ENCODE assay signal across 24 cellular contexts in genomic region chr4:176794651-176795050, GRCh38. TPM values are rescaled to one million over a fixed set of nuclear protein-coding genes. Genes with fewer than 3 reads are reported as not detected.
DNase-seq lines count a peak whose midpoint lies in the region; ATAC-seq and TF ChIP-seq lines count a peak whose summit lies in the region.
"Had no signal": no experiment of that assay in that cellular context is flagged by ENCODE, and none has a peak within 500 bp of the region (broad histone marks: within the 10 kb centered on the region; RNA-seq: fewer than 3 reads in every experiment).

No MANE protein-coding gene starts in this region.

- intact Hi-C loops in Calu3 (cut with micrococcal nuclease; ENCODE audit: unreplicated experiment): loop anchor here (2.0 to 10.0 kb wide), 2 partner anchors 418 to 520 kb away; no protein-coding TSS in a partner anchor
- intact Hi-C loops in Panc1 (cut with micrococcal nuclease; ENCODE audit: unreplicated experiment): loop anchor here (5.0 kb wide), 2 partner anchors 88 to 108 kb away; no protein-coding TSS in a partner anchor
- intact Hi-C loops in prostate gland (cut with DNase I): loop anchor here (5.0 kb wide), 1 partner anchor 417 kb away; no protein-coding TSS in a partner anchor

- H3K9me3 ChIP-seq in Panc1 (ENCODE audit: control insufficient read depth, insufficient read depth, low read depth, low read length) (no peaks in the 10 kb centered on the region), prostate gland (no peaks in the 10 kb centered on the region), Peyer's patch (no peaks in the 10 kb centered on the region)
- H3K9me3 ChIP-seq: body of pancreas, esophagus squamous epithelium, psoas muscle had no signal

- H3K36me3 Mint-ChIP-seq in Calu3 (ENCODE audit: insufficient read depth, unreplicated experiment): peaks cover 5% of the 10 kb centered on the region
- H3K36me3 Mint-ChIP-seq: activated naive CD8-positive, alpha-beta T cell treated with anti-CD3 and anti-CD28 coated beads, Interleukin-2, amount 10 ng/mL, durations not matched to agents 7 days and 5 days; CD14-positive monocyte; T-cell had no signal

- H3K27me3 ChIP-seq in Panc1 (ENCODE audit: control insufficient read depth, insufficient read depth, low read length) (no peaks in the 10 kb centered on the region), prostate gland (replicated peaks; ENCODE audit: insufficient read depth) (no peaks in the 10 kb centered on the region), Peyer's patch (peaks cover 0 to 6% of the 10 kb centered on the region in 2 donors)

- ATAC-seq in Panc1 (no peak), GM21423 (IDR thresholded peaks at IDR 0.05; ENCODE audit: unreplicated experiment) (no peak)
- no peak for ATAC-seq in stimulated activated naive CD8-positive, alpha-beta T cell treated with anti-CD3 and anti-CD28 coated beads, Interleukin-15, Interleukin-2, amounts not matched to agents 100 U/mL and 50 U/mL, for 24 hours
- ATAC-seq: activated CD8-positive, alpha-beta T cell treated with anti-CD3 and anti-CD28 coated beads, Interleukin-2, amount 10 ng/mL, durations not matched to agents 7 days and 5 days; body of pancreas; HepG2; left ventricle myocardium superior; psoas muscle; Right ventricle myocardium inferior; T-cell had no signal

- TF ChIP-seq POLR2A in prostate gland (IDR thresholded peaks at IDR 0.05) (no peak), Peyer's patch (IDR thresholded peaks at IDR 0.05) (no peak)

- TF ChIP-seq CTCF in Calu3 (IDR thresholded peaks at IDR 0.05; ENCODE audit: unreplicated experiment): no peak
- TF ChIP-seq CTCF in Panc1 (IDR thresholded peaks at IDR 0.05): no peak
- TF ChIP-seq CTCF in prostate gland (IDR thresholded peaks at IDR 0.05): no peak
- TF ChIP-seq CTCF in Peyer's patch (IDR thresholded peaks at IDR 0.05): no peak

- H3K4me3 Mint-ChIP-seq in Calu3 (ENCODE audit: low read depth, unreplicated experiment): no peak overlapping the region
- H3K4me3 Mint-ChIP-seq: activated CD8-positive, alpha-beta T cell treated with anti-CD3 and anti-CD28 coated beads, Interleukin-2, amount 10 ng/mL, durations not matched to agents 7 days and 5 days; activated naive CD8-positive, alpha-beta T cell treated with anti-CD3 and anti-CD28 coated beads, Interleukin-2, amount 10 ng/mL, durations not matched to agents 7 days and 5 days had no signal

- H3K4me1 Mint-ChIP-seq in Calu3 (ENCODE audit: low read depth, unreplicated experiment): peaks cover 28% of the 10 kb centered on the region

- POLR2A ChIA-PET in Panc1 (lab: Charles Lee): no interaction called here

- H3K36me3 ChIP-seq in Panc1 (ENCODE audit: control insufficient read depth, insufficient read depth, low read length) (no peaks in the 10 kb centered on the region), prostate gland (no peaks in the 10 kb centered on the region), Peyer's patch (no peaks in the 10 kb centered on the region)
- H3K36me3 ChIP-seq: esophagus squamous epithelium had no signal

- CTCF ChIA-PET in Calu3 (lab: Charles Lee) (interaction anchor here (0.6 kb wide), 1 partner anchor 1757 kb away, joined by 3 read pairs; no protein-coding TSS in a partner anchor), Panc1 (lab: Charles Lee) (no interaction called here)

- no peaks in the 10 kb centered on the region for H3K27me3 Mint-ChIP-seq in Calu3 (ENCODE audit: unreplicated experiment)

- peak; percentile 32 for DNase-seq in Calu3
- DNase-seq in Panc1 (ENCODE audit: low read depth, low spot score): no peak
- DNase-seq in epithelial cell of prostate (ENCODE audit: low read depth, low spot score): peak; percentile 64
- DNase-seq in prostate gland (ENCODE audit: low spot score): peak; percentile 70
- DNase-seq in NCI-H526 (lab: John Stamatoyannopoulos, UW): no peak
- DNase-seq in stimulated activated naive CD8-positive, alpha-beta T cell treated with anti-CD3 and anti-CD28 coated beads, Interleukin-15, Interleukin-2, amounts not matched to agents 100 U/mL and 50 U/mL, for 24 hours: no peak
- DNase-seq in Peyer's patch: no peak
- DNase-seq: activated CD4-positive, CD25-positive, alpha-beta regulatory T cell treated with anti-CD3 and anti-CD28 coated beads, Interleukin-2, amount 50 U/mL, for 72 hours; activated CD8-positive, alpha-beta T cell treated with anti-CD3 and anti-CD28 coated beads, Interleukin-2, amount 10 ng/mL, durations not matched to agents 7 days and 5 days; activated effector memory CD4-positive, alpha-beta T cell treated with anti-CD3 and anti-CD28 coated beads, Interleukin-2, amount 50 U/mL, for 16 hours; activated naive CD8-positive, alpha-beta T cell treated with anti-CD3 and anti-CD28 coated beads, Interleukin-2, amount 10 ng/mL, durations not matched to agents 7 days and 5 days; body of pancreas; effector CD8-positive, alpha-beta T cell; esophagus squamous epithelium; left ventricle myocardium superior; NCI-H1092; NCI-H1930; NCI-H774; psoas muscle; T-cell had no signal

- in situ Hi-C loops in Panc1 (cut with HindIII; ENCODE audit: low pct_unique_long_range_greater_than_20kb, low sequenced_read_pairs): no loop called here

- H3K4me3 ChIP-seq in Panc1 (ENCODE audit: low read depth in 2 of 2, low read length in 2 of 2) (no peak overlapping the region), prostate gland (no peak overlapping the region), Peyer's patch (no peak overlapping the region)
- H3K4me3 ChIP-seq: body of pancreas, esophagus squamous epithelium, psoas muscle had no signal

- 27% methylated on average over 1 of the region's 1 CpG for WGBS in prostate gland

- no peaks in the 10 kb centered on the region for H3K9me3 Mint-ChIP-seq in Calu3 (ENCODE audit: low read depth, unreplicated experiment)
- H3K9me3 Mint-ChIP-seq: activated naive CD8-positive, alpha-beta T cell treated with anti-CD3 and anti-CD28 coated beads, Interleukin-2, amount 10 ng/mL, durations not matched to agents 7 days and 5 days had no signal

- no peak overlapping the region for H3K27ac Mint-ChIP-seq in Calu3 (ENCODE audit: unreplicated experiment)
- H3K27ac Mint-ChIP-seq: activated CD8-positive, alpha-beta T cell treated with anti-CD3 and anti-CD28 coated beads, Interleukin-2, amount 10 ng/mL, durations not matched to agents 7 days and 5 days; activated naive CD8-positive, alpha-beta T cell treated with anti-CD3 and anti-CD28 coated beads, Interleukin-2, amount 10 ng/mL, durations not matched to agents 7 days and 5 days; T-cell had no signal

- H3K27ac ChIP-seq in Panc1 (ENCODE audit: low read length) (peak overlapping the region; percentile 80), epithelial cell of prostate (peak overlapping the region; percentile 89), prostate gland (peak overlapping the region in 1 of 2 donors; percentile 32), Peyer's patch (no peak overlapping the region)
- H3K27ac ChIP-seq: body of pancreas, psoas muscle had no signal

- peaks cover 13% of the 10 kb centered on the region; the same call in 1 of the 2 replicates for H3K4me1 ChIP-seq in Panc1 (ENCODE audit: control insufficient read depth, insufficient read depth, low read length)
- H3K4me1 ChIP-seq in prostate gland (replicated peaks): no peaks in the 10 kb centered on the region
- peaks cover 0 to 3% (median 0%) of the 10 kb centered on the region in 4 donors for H3K4me1 ChIP-seq in Peyer's patch

- BruUV-seq in Calu3 (replicated peaks; lab: Mats Ljungman, UMichigan) (no TSS peak), Panc1 (replicated peaks; lab: Mats Ljungman, UMichigan) (no TSS peak)

RNA-seq across cellular contexts. Expression of gene VEGFC, which starts 1.9 kb away (rescaled TPM):
- total RNA-seq in Calu3 (2022) (1.2 and 1.5 TPM in 2 replicates), Panc1 (2021; ENCODE audit: unreplicated experiment) (15.7 TPM), prostate gland (1 to 10 TPM; 4.0 to 7.0 TPM), Peyer's patch (10 to 100 TPM in 1 of 4 donors, 1 to 10 TPM in 3; 2.6 to 14.9 (median 5.4) TPM)
- polyA plus RNA-seq in Panc1 (2012; ENCODE audit: insufficient read length): 7.1 TPM
- total RNA-seq: activated CD8-positive, alpha-beta T cell treated with anti-CD3 and anti-CD28 coated beads, Interleukin-2, amount 10 ng/mL, durations not matched to agents 7 days and 5 days; activated naive CD8-positive, alpha-beta T cell treated with anti-CD3 and anti-CD28 coated beads, Interleukin-2, amount 10 ng/mL, durations not matched to agents 7 days and 5 days; HepG2 had no signal
- polyA plus RNA-seq: CD14-positive monocyte, HepG2 had no signal

Comparison
In these comparisons a context has a peak if more than half of its experiments do, and no peak if none do; other contexts are left out.
1. DNase-seq: peak in Calu3 (single experiment), epithelial cell of prostate (single experiment) and prostate gland (single experiment); none in Panc1 (single experiment), NCI-H526 (0 of 2), stimulated activated naive CD8-positive, alpha-beta T cell treated with anti-CD3 and anti-CD28 coated beads, Interleukin-15, Interleukin-2, amounts not matched to agents 100 U/mL and 50 U/mL, for 24 hours (single experiment) and Peyer's patch (0 of 3).
2. H3K27ac ChIP-seq: peak in Panc1 (single experiment) and epithelial cell of prostate (single experiment); none in Peyer's patch (0 of 4).